8 cellular contexts compared by ENCODE assay signal in the genomic region with DNA sequence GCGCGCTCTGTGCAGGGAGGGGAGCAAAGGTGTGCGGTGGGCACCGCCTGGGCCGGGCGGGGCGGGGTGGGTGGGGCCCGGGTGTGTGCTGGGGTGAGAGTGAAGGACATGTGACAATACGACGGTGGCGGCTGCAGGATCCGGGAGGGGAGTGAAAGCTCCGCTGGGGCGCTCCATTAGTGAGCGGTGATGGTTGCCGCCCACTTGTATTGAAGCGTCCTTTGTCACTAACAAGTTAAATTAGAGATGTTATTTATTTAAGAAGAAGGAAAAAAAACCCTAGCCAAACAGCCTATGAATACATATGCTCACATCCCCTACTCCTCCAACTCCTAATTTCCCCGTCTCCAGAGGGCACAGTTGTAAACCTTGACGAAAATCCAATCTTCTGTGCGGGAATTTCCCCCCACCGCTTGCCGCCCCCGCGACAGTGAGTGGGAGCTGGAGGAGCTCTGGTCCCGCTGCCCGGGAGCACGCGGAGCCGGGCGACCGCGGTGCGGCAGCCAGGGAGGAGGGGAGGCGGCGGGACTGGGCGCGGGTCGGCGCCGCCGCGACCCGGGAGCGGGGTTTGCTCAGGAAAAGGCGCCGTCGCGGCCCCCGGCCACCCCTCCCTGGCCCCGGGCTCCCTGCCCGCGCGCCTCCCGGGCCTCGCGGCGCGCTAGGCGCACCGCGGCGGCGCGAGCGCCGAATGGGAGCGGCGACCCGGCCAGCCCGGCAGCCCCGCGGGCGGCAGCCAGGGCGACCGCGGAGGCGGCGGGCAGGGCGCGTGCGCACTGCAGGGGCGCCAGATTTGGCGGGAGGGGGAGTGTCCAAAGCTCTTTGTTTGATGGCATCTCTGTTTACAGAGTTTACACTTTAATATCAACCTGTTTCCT. TPM values are rescaled to one million over a fixed set of nuclear protein-coding genes. Genes with fewer than 3 reads are reported as not detected.
A peak's percentile ranks its signal among the peaks of the same experiment; 100 is the strongest.
DNase-seq lines count a peak whose midpoint lies in the region; TF ChIP-seq lines count a peak whose summit lies in the region.

A gene (plus strand): TSS at position 851 of the 875 bp plus-strand sequence. CDS start 206 bp downstream, outside the sequence.

- H3K4me1 Mint-ChIP-seq in neural crest cell = peaks cover 18% of the 10 kb centered on the region

- H3K4me3 ChIP-seq in DOHH2 (ENCODE audit: low read length) (peak within 1 kb of the TSS; percentile 85), GM23248 (peak within 1 kb of the TSS; percentile 87), Karpas-422 (ENCODE audit: low read length) (peak within 1 kb of the TSS; percentile 80), Peyer's patch (peak within 1 kb of the TSS; percentile 61 to 75 (median 70)), fibroblast of lung (replicated peaks in 1 of 4; ENCODE audit: control extremely low read depth in 1 of 4, insufficient read depth in 1 of 4, low read depth in 3 of 4, low read length in 4 of 4) (peak within 1 kb of the TSS; percentile 64 to 72 (median 68)), tibial artery (peak within 1 kb of the TSS; percentile 56 to 71)

- no peaks in the 10 kb centered on the region for H3K9me2 ChIP-seq in DOHH2 (replicated peaks; ENCODE audit: control insufficient read depth, low read length)
- no peaks in the 10 kb centered on the region for H3K9me2 ChIP-seq in GM23248 (ENCODE audit: insufficient read depth)
- no peaks in the 10 kb centered on the region for H3K9me2 ChIP-seq in Karpas-422 (replicated peaks; ENCODE audit: insufficient read depth, low read length)

- H3F3A ChIP-seq in DOHH2 (ENCODE audit: control insufficient read depth, insufficient read depth) = peaks cover 38% of the 10 kb centered on the region
- H3F3A ChIP-seq in GM23248 (ENCODE audit: insufficient read depth) = peaks cover 14% of the 10 kb centered on the region

- H3K36me3 ChIP-seq in DOHH2 (ENCODE audit: control insufficient read depth, low read length) = peaks cover 22% of the 10 kb centered on the region
- no peaks in the 10 kb centered on the region for H3K36me3 ChIP-seq in GM23248 (ENCODE audit: low read depth)
- H3K36me3 ChIP-seq in Karpas-422 (ENCODE audit: insufficient read depth, low read length) = no peaks in the 10 kb centered on the region
- H3K36me3 ChIP-seq in Peyer's patch = no peaks in the 10 kb centered on the region
- no peaks in the 10 kb centered on the region for H3K36me3 ChIP-seq in fibroblast of lung (ENCODE audit: control insufficient read depth, insufficient read depth, low read length)
- no peaks in the 10 kb centered on the region for H3K36me3 ChIP-seq in tibial artery

- no peaks in the 10 kb centered on the region for H3K9me3 Mint-ChIP-seq in neural crest cell

- H3K4me1 ChIP-seq in DOHH2 (ENCODE audit: control insufficient read depth, low read length) = peaks cover 59% of the 10 kb centered on the region
- 0 out of 2 replicates have a peak, but pooled peaks cover 5% of the 10 kb centered on the region for H3K4me1 ChIP-seq in GM23248 (ENCODE audit: insufficient read depth)
- H3K4me1 ChIP-seq in Karpas-422 (ENCODE audit: low read length) = peaks cover 48% of the 10 kb centered on the region
- peaks cover 0 to 25% (median 0%) of the 10 kb centered on the region in 4 donors for H3K4me1 ChIP-seq in Peyer's patch
- peaks cover 4% of the 10 kb centered on the region for H3K4me1 ChIP-seq in fibroblast of lung (ENCODE audit: control insufficient read depth, extremely low read depth, insufficient read depth, low read length)
- peaks cover 0 to 37% (median 28%) of the 10 kb centered on the region in 4 donors for H3K4me1 ChIP-seq in tibial artery

- H3K27me3 Mint-ChIP-seq in neural crest cell (ENCODE audit: low read depth) = peaks cover 52% of the 10 kb centered on the region

- H3K9ac ChIP-seq in GM23248 (peak within 1 kb of the TSS; percentile 48; the same call in 1 of the 2 replicates), Karpas-422 (ENCODE audit: low read length) (peak within 1 kb of the TSS; percentile 76), fibroblast of lung (ENCODE audit: insufficient read depth, low read length) (peak within 1 kb of the TSS; percentile 59)

- H3K27ac ChIP-seq in DOHH2 (ENCODE audit: low read depth, low read length) (peak within 1 kb of the TSS; percentile 91), GM23248 (no peak within 1 kb of the TSS), Karpas-422 (ENCODE audit: low read length) (no peak within 1 kb of the TSS), Peyer's patch (peak within 1 kb of the TSS; percentile 67 to 72 (median 68)), fibroblast of lung (ENCODE audit: insufficient read depth, low read length) (no peak within 1 kb of the TSS), tibial artery (no peak within 1 kb of the TSS)

- H2AFZ ChIP-seq in GM23248 (peak within 1 kb of the TSS; percentile 95), Karpas-422 (ENCODE audit: low read length) (peak within 1 kb of the TSS; percentile 98), fibroblast of lung (ENCODE audit: low read length) (peak within 1 kb of the TSS; percentile 87)

- intact Hi-C loops in tibial artery (cut with DNase I; ENCODE audit: low total_unique reads) = no loop called here

- peak within 1 kb of the TSS; percentile 96 for H3K4me3 Mint-ChIP-seq in neural crest cell

- H4K20me1 ChIP-seq in DOHH2 (ENCODE audit: control insufficient read depth, insufficient read depth, low read depth, low read length) (no peaks in the 10 kb centered on the region), GM23248 (ENCODE audit: insufficient read depth) (no peaks in the 10 kb centered on the region), Karpas-422 (ENCODE audit: insufficient read depth, low read depth, low read length) (no peaks in the 10 kb centered on the region), fibroblast of lung (ENCODE audit: control insufficient read depth, extremely low read depth, insufficient read depth, low read length) (no peaks in the 10 kb centered on the region)

- H3K27ac Mint-ChIP-seq in neural crest cell (ENCODE audit: unreplicated experiment) = peak within 1 kb of the TSS; percentile 78

- no peaks in the 10 kb centered on the region for H3K27me3 ChIP-seq in DOHH2 (ENCODE audit: control insufficient read depth, low read length)
- H3K27me3 ChIP-seq in GM23248 (replicated peaks; ENCODE audit: insufficient read depth) = peaks cover 20% of the 10 kb centered on the region
- H3K27me3 ChIP-seq in Karpas-422 (ENCODE audit: low read length) = no peaks in the 10 kb centered on the region
- H3K27me3 ChIP-seq in Peyer's patch = no peaks in the 10 kb centered on the region
- H3K27me3 ChIP-seq in fibroblast of lung (ENCODE audit: control insufficient read depth, insufficient read depth, low read length) = peaks cover 6% of the 10 kb centered on the region
- H3K27me3 ChIP-seq in tibial artery = peaks cover 0 to 16% of the 10 kb centered on the region in 2 donors

- 2 to 5% methylated on average over 20 to 79 of the region's 83 CpGs for WGBS in GM23248 (ENCODE audit: low coverage in 1 of 2, low lambda C conversion rate in 2 of 2, missing lambda C conversion rate in 2 of 2), 2 experiments

- H3K36me3 Mint-ChIP-seq in neural crest cell (ENCODE audit: low read depth) = peaks cover 2% of the 10 kb centered on the region

- no peak for TF ChIP-seq POLR2A in Peyer's patch (IDR thresholded peaks at IDR 0.05)

- TF ChIP-seq CTCF in DOHH2 (IDR thresholded peaks at IDR 0.05; ENCODE audit: low read depth, low read length, poor library complexity, severe bottlenecking) (no peak), Peyer's patch (IDR thresholded peaks at IDR 0.05) (peak in 3 of 6 experiments; percentile 30 to 43 (median 38)), fibroblast of lung (conservative IDR thresholded peaks at IDR 0.05 in 1 of 2, IDR thresholded peaks at IDR 0.05 in 1 of 2; ENCODE audit: low read depth in 1 of 2, low read length in 2 of 2) (no peak), neural crest cell (conservative IDR thresholded peaks at IDR 0.05) (no peak), tibial artery (IDR thresholded peaks at IDR 0.05) (peak in 1 of 2 experiments; percentile 18)

- H3K9me3 ChIP-seq in DOHH2 (ENCODE audit: control insufficient read depth, insufficient read depth, low read length) (no peaks in the 10 kb centered on the region), GM23248 (ENCODE audit: low read depth) (no peaks in the 10 kb centered on the region), Karpas-422 (ENCODE audit: low read length) (no peaks in the 10 kb centered on the region), Peyer's patch (no peaks in the 10 kb centered on the region), fibroblast of lung (ENCODE audit: control insufficient read depth, insufficient read depth, low read depth, low read length) (no peaks in the 10 kb centered on the region), tibial artery (no peaks in the 10 kb centered on the region)

- H3K79me2 ChIP-seq in DOHH2 (ENCODE audit: control insufficient read depth, low read length) = peaks cover 42% of the 10 kb centered on the region
- no peaks in the 10 kb centered on the region for H3K79me2 ChIP-seq in GM23248 (ENCODE audit: insufficient read depth)
- peaks cover 7% of the 10 kb centered on the region; the same call in 1 of the 2 replicates for H3K79me2 ChIP-seq in Karpas-422 (ENCODE audit: low read length)
- no peaks in the 10 kb centered on the region for H3K79me2 ChIP-seq in fibroblast of lung (ENCODE audit: control insufficient read depth, insufficient read depth, low read length)

- in situ Hi-C loops in GM23248 (cut with MboI) = no loop called here

- peak; percentile 77 for DNase-seq in GM23248
- DNase-seq in Karpas-422 = peak; percentile 90
- DNase-seq in Peyer's patch = peak; percentile 77 to 82 (median 78)
- DNase-seq in activated T-cell treated with anti-CD3 and anti-CD28 coated beads, Interleukin-2, amount 50 U/mL, for 1 hour = peak; percentile 79
- DNase-seq in fibroblast of lung (ENCODE audit: low read depth in 2 of 2) = peak; percentile 31 to 45
- peak; percentile 65 for DNase-seq in neural crest cell (ENCODE audit: low read depth, low spot score)
- DNase-seq in tibial artery = no peak

- peak within 1 kb of the TSS; percentile 86 for H3K4me2 ChIP-seq in DOHH2 (ENCODE audit: low read length)
- H3K4me2 ChIP-seq in GM23248 (ENCODE audit: unreplicated experiment) = peak within 1 kb of the TSS; percentile 97
- peak within 1 kb of the TSS; percentile 99 for H3K4me2 ChIP-seq in Karpas-422 (ENCODE audit: low read depth, low read length, poor library complexity, severe bottlenecking)
- H3K4me2 ChIP-seq in fibroblast of lung (ENCODE audit: extremely low read depth, insufficient read depth, low read length) = peak within 1 kb of the TSS; percentile 99

RNA-seq across cellular contexts. Expression of the gene that starts here (rescaled TPM):
- total RNA-seq in GM23248 (2014; rRNA removed; shearing (Covaris generic)) = 1.2 TPM in 1 of 2 replicates, not detected in the other
- polyA plus RNA-seq in GM23248 (2016; fragmentation: Nextera tagmentation; extraction: Ambion mirVana) = 0.10 and 0.28 TPM in 2 replicates
- 5.3 and 11.8 TPM in 2 replicates for total RNA-seq in Karpas-422 (2014; rRNA removed; shearing (Covaris generic); ENCODE audit: low replicate concordance)
- 10 to 100 TPM in 3 of 4 donors, 1 to 10 TPM in 1; 10.0 to 47.0 (median 14.7) TPM for total RNA-seq in Peyer's patch
- under 0.01 TPM in 1 of 2 replicates, not detected in the other for total RNA-seq in fibroblast of lung
- polyA plus RNA-seq in fibroblast of lung = 0.16 and 0.35 TPM in 2 replicates
- 0.15 and 0.33 TPM in 2 replicates for polyA plus RNA-seq in fibroblast of lung (2012)
- 6.4 TPM in 1 of 2 replicates, not detected in the other for polyA minus RNA-seq in fibroblast of lung (ENCODE audit: low replicate concordance)
- total RNA-seq in neural crest cell = 6.8 and 8.1 TPM in 2 replicates

Comparison
In these comparisons a context has a peak if more than half of its experiments do, and no peak if none do; other contexts are left out.
1. H3K27ac ChIP-seq: peak in DOHH2 (single experiment) and Peyer's patch (4 of 4); none in GM23248 (single experiment), Karpas-422 (single experiment), fibroblast of lung (single experiment) and tibial artery (0 of 2).
2. DNase-seq: peak in GM23248 (single experiment), Karpas-422 (single experiment), Peyer's patch (3 of 3), activated T-cell treated with anti-CD3 and anti-CD28 coated beads, Interleukin-2, amount 50 U/mL, for 1 hour (single experiment), fibroblast of lung (2 of 2) and neural crest cell (single experiment); none in tibial artery (0 of 2).
3. Peak in every context shown above with its lines, with median percentiles within 50 percentile points of each other: H3K4me2 ChIP-seq, H3K4me3 ChIP-seq, H2AFZ ChIP-seq and H3K9ac ChIP-seq.